ENCODE assay signal across 1 cellular context in the genomic region with DNA sequence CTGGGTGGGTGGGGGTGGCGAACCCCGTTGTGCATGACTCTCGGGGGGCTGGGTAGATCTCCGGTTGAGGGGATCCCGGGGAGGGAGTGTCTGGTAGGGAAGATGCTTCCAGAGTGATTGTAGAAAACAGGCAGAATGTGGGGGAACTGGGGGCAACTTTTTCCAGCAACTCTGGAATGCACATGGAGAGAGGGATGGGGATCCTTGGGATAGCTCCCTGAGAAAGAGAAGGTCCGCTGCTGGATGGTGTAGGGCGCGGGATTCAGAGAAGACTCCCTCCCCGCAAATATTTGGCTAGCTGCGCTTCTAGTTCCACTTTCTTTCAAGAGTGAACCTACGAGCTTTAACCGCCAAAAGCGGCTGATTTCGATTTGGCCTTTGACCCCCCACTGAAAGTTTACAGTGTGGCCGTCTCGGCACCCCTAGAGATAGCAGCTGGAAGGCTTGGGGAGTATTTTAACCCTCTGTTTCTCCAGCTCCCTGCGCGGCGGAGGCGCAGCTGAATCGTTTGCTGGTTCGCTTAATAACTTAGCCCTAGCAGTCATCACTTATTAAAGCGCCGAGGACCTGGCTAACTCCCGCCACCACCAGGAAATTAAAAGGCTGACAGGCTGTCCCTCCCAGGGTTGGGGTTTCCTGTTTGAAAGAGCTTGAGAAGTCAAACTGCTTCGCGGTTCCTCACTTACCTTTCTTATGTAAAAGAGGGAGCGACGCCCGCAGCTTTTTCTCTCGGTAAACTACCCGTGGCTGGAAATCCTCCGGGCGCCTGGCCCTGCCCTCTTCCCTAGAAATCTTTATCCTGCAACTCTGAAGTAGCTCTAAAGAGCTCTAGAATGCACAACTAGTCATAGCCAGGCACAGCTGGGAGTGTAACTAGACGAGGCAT.
TF ChIP-seq lines count a peak whose summit lies in the region.

No MANE protein-coding gene starts in this region.

TF ChIP-seq in SK-N-SH treated with all-trans-retinoic acid at 6 μM for 48 hours, 23 proteins besides CTCF, POLR2A, EP300 and RAD21 (continued from another document):
- TF ChIP-seq, protein P1, sequence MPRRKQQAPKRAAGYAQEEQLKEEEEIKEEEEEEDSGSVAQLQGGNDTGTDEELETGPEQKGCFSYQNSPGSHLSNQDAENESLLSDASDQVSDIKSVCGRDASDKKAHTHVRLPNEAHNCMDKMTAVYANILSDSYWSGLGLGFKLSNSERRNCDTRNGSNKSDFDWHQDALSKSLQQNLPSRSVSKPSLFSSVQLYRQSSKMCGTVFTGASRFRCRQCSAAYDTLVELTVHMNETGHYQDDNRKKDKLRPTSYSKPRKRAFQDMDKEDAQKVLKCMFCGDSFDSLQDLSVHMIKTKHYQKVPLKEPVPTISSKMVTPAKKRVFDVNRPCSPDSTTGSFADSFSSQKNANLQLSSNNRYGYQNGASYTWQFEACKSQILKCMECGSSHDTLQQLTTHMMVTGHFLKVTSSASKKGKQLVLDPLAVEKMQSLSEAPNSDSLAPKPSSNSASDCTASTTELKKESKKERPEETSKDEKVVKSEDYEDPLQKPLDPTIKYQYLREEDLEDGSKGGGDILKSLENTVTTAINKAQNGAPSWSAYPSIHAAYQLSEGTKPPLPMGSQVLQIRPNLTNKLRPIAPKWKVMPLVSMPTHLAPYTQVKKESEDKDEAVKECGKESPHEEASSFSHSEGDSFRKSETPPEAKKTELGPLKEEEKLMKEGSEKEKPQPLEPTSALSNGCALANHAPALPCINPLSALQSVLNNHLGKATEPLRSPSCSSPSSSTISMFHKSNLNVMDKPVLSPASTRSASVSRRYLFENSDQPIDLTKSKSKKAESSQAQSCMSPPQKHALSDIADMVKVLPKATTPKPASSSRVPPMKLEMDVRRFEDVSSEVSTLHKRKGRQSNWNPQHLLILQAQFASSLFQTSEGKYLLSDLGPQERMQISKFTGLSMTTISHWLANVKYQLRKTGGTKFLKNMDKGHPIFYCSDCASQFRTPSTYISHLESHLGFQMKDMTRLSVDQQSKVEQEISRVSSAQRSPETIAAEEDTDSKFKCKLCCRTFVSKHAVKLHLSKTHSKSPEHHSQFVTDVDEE (CRISPR knock-in tag; IDR thresholded peaks at IDR 0.05) = no peak
- TF ChIP-seq ESRRG (CRISPR knock-in tag; IDR thresholded peaks at IDR 0.05) (0 out of 2 replicates have a peak, but pooled peaks have one; percentile 6), ZFP3 (CRISPR knock-in tag; IDR thresholded peaks at IDR 0.05) (no peak), CSDC2 (CRISPR knock-in tag; IDR thresholded peaks at IDR 0.05) (0 out of 2 replicates have a peak, but pooled peaks have one; percentile 48), ISL1 (CRISPR knock-in tag; IDR thresholded peaks at IDR 0.05) (no peak)
